Comparison of ENCODE assay signal across 8 cellular contexts in genomic region chr1:62687903-62688686, GRCh38. TPM values are rescaled to one million over a fixed set of nuclear protein-coding genes. Genes with fewer than 3 reads are reported as not detected.
A peak's percentile ranks its signal among the peaks of the same experiment; 100 is the strongest.
DNase-seq lines count a peak whose midpoint lies in the region; ATAC-seq and TF ChIP-seq lines count a peak whose summit lies in the region.

Gene DOCK7, minus strand, starts transcription at chr1:62688386. Its CDS starts 122 bp downstream, at chr1:62688264.

- H3K27me3 Mint-ChIP-seq in activated T-helper 1 cell treated with anti-CD3 and anti-CD28 coated beads, Interleukin-12 subunit alpha, Interleukin-12 subunit beta, Interleukin-2, Interleukin-4 antibody, amounts not matched to agents 30 ng/mL and 10 ng/mL and 1 ng/mL, durations not matched to agents 14 hours and 24 hours and 36 hours (ENCODE audit: insufficient read depth): peaks cover 8% of the 10 kb centered on the region
- H3K27me3 Mint-ChIP-seq in stimulated activated naive CD8-positive, alpha-beta T cell treated with anti-CD3 and anti-CD28 coated beads, Interleukin-15, amount 100 ng/mL, for 72 hours: no peaks in the 10 kb centered on the region

- H3K9me3 Mint-ChIP-seq in activated T-helper 1 cell treated with anti-CD3 and anti-CD28 coated beads, Interleukin-12 subunit alpha, Interleukin-12 subunit beta, Interleukin-2, Interleukin-4 antibody, amounts not matched to agents 30 ng/mL and 10 ng/mL and 1 ng/mL, durations not matched to agents 14 hours and 24 hours and 36 hours: no peaks in the 10 kb centered on the region
- H3K9me3 Mint-ChIP-seq in stimulated activated naive CD8-positive, alpha-beta T cell treated with anti-CD3 and anti-CD28 coated beads, Interleukin-15, amount 100 ng/mL, for 72 hours: no peaks in the 10 kb centered on the region

- H3K79me2 ChIP-seq in PC-9 (ENCODE audit: low read depth): peaks cover 43% of the 10 kb centered on the region

- H3K27me3 ChIP-seq in PC-9 (ENCODE audit: insufficient read depth, low read depth) (no peaks in the 10 kb centered on the region), muscle layer of colon (ENCODE audit: control insufficient read depth in 1 of 2, insufficient read depth in 2 of 2, low read length in 2 of 2) (no peaks in the 10 kb centered on the region)

- no peaks in the 10 kb centered on the region for H3K9me3 ChIP-seq in PC-9 (ENCODE audit: insufficient read depth, low read depth)
- no peaks in the 10 kb centered on the region for H3K9me3 ChIP-seq in muscle layer of colon (ENCODE audit: low read length)

- peak within 1 kb of the TSS; percentile 81 for H3K27ac Mint-ChIP-seq in activated T-helper 1 cell treated with anti-CD3 and anti-CD28 coated beads, Interleukin-12 subunit alpha, Interleukin-12 subunit beta, Interleukin-2, Interleukin-4 antibody, amounts not matched to agents 30 ng/mL and 10 ng/mL and 1 ng/mL, durations not matched to agents 14 hours and 24 hours and 36 hours
- H3K27ac Mint-ChIP-seq in stimulated activated naive CD8-positive, alpha-beta T cell treated with anti-CD3 and anti-CD28 coated beads, Interleukin-15, amount 100 ng/mL, for 72 hours: peak within 1 kb of the TSS; percentile 93 to 94

- POLR2A ChIA-PET in PC-9 (lab: Charles Lee; ENCODE audit: unreplicated experiment): no interaction called here

- peak within 1 kb of the TSS; percentile 46 for H3K9ac ChIP-seq in muscle layer of colon (ENCODE audit: low read length)

- intact Hi-C loops in PC-9 (cut with micrococcal nuclease; ENCODE audit: unreplicated experiment): loop anchor here (2.0 kb wide), 1 partner anchor 251 kb away; the partner anchor contains the start of gene USP1
- intact Hi-C loops in activated T-helper 1 cell treated with anti-CD3 and anti-CD28 coated beads, Interleukin-12 subunit alpha, Interleukin-12 subunit beta, Interleukin-2, Interleukin-4 antibody, amounts not matched to agents 30 ng/mL and 10 ng/mL and 1 ng/mL, durations not matched to agents 14 hours and 24 hours and 36 hours (cut with micrococcal nuclease): loop anchor here (1.0 kb wide), 2 partner anchors 96 to 252 kb away; partner anchors contain the start of gene ATG4C

- H3K4me2 ChIP-seq in PC-9: peak within 1 kb of the TSS; percentile 94

- H3K4me1 Mint-ChIP-seq in activated T-helper 1 cell treated with anti-CD3 and anti-CD28 coated beads, Interleukin-12 subunit alpha, Interleukin-12 subunit beta, Interleukin-2, Interleukin-4 antibody, amounts not matched to agents 30 ng/mL and 10 ng/mL and 1 ng/mL, durations not matched to agents 14 hours and 24 hours and 36 hours (ENCODE audit: low read depth): peaks cover 18% of the 10 kb centered on the region
- H3K4me1 Mint-ChIP-seq in stimulated activated naive CD8-positive, alpha-beta T cell treated with anti-CD3 and anti-CD28 coated beads, Interleukin-15, amount 100 ng/mL, for 72 hours: peaks cover 18% of the 10 kb centered on the region

- H3K4me3 ChIP-seq in PC-9 (peak within 1 kb of the TSS; percentile 75), muscle layer of colon (ENCODE audit: low read depth in 1 of 2, low read length in 2 of 2) (peak within 1 kb of the TSS; percentile 68 to 80)

- H3K36me3 ChIP-seq in PC-9 (ENCODE audit: low read depth) (no peaks in the 10 kb centered on the region), muscle layer of colon (ENCODE audit: insufficient read depth, low read length) (no peaks in the 10 kb centered on the region)

- no peak for TF ChIP-seq CTCF in PC-9 (conservative IDR thresholded peaks at IDR 0.05)

- DNase-seq in DMS114 treated with DMSO at 0.1 percent for 48 hours (lab: John Stamatoyannopoulos, UW; ENCODE audit: unreplicated experiment) (peak; percentile 39), HT1080 (ENCODE audit: low read depth) (peak; percentile 84), PC-9 (peak; percentile 43 to 71), fibroblast of gingiva (ENCODE audit: low read depth) (peak; percentile 78)
- peak; percentile 31 for DNase-seq in activated T-helper 1 cell treated with anti-CD3 and anti-CD28 coated beads, Interleukin-12 subunit alpha, Interleukin-12 subunit beta, Interleukin-2, Interleukin-4 antibody, amounts not matched to agents 30 ng/mL and 10 ng/mL and 1 ng/mL, durations not matched to agents 14 hours and 24 hours and 36 hours (ENCODE audit: low spot score)
- peak; percentile 51 to 57 for DNase-seq in stimulated activated naive CD8-positive, alpha-beta T cell treated with anti-CD3 and anti-CD28 coated beads, Interleukin-15, amount 100 ng/mL, for 72 hours

- H3K36me3 Mint-ChIP-seq in activated T-helper 1 cell treated with anti-CD3 and anti-CD28 coated beads, Interleukin-12 subunit alpha, Interleukin-12 subunit beta, Interleukin-2, Interleukin-4 antibody, amounts not matched to agents 30 ng/mL and 10 ng/mL and 1 ng/mL, durations not matched to agents 14 hours and 24 hours and 36 hours (ENCODE audit: low read depth): no peaks in the 10 kb centered on the region

- CTCF ChIA-PET in PC-9 (lab: Charles Lee): no interaction called here

- H3K4me1 ChIP-seq in PC-9 (replicated peaks; ENCODE audit: insufficient read depth) (peaks cover 56% of the 10 kb centered on the region), muscle layer of colon (ENCODE audit: insufficient read depth, low read length) (peaks cover 37% of the 10 kb centered on the region)

- H4K20me1 ChIP-seq in PC-9 (ENCODE audit: insufficient read depth): no peaks in the 10 kb centered on the region

- BruUV-seq in PC-9 (replicated peaks; lab: Mats Ljungman, UMichigan): no TSS peak

- ATAC-seq in GM21390 (IDR thresholded peaks at IDR 0.05; ENCODE audit: unreplicated experiment): peak; percentile 68
- ATAC-seq in stimulated activated naive CD8-positive, alpha-beta T cell treated with anti-CD3 and anti-CD28 coated beads, Interleukin-15, amount 100 ng/mL, for 72 hours: peak; percentile 81

- H3F3A ChIP-seq in PC-9 (ENCODE audit: insufficient read depth, low read depth): peaks cover 11% of the 10 kb centered on the region; the same call in 1 of the 2 replicates

- H3K9me2 ChIP-seq in PC-9 (ENCODE audit: insufficient read depth): no peaks in the 10 kb centered on the region

- H3K27ac ChIP-seq in PC-9 (peak within 1 kb of the TSS; percentile 65), muscle layer of colon (ENCODE audit: low read depth, low read length) (peak within 1 kb of the TSS; percentile 65)

- H3K4me3 Mint-ChIP-seq in activated T-helper 1 cell treated with anti-CD3 and anti-CD28 coated beads, Interleukin-12 subunit alpha, Interleukin-12 subunit beta, Interleukin-2, Interleukin-4 antibody, amounts not matched to agents 30 ng/mL and 10 ng/mL and 1 ng/mL, durations not matched to agents 14 hours and 24 hours and 36 hours: peak within 1 kb of the TSS; percentile 92
- H3K4me3 Mint-ChIP-seq in stimulated activated naive CD8-positive, alpha-beta T cell treated with anti-CD3 and anti-CD28 coated beads, Interleukin-15, amount 100 ng/mL, for 72 hours: peak within 1 kb of the TSS; percentile 91 to 92

- H2AFZ ChIP-seq in PC-9: peak within 1 kb of the TSS; percentile 100

RNA-seq across cellular contexts. Expression of gene DOCK7, which starts in this region (rescaled TPM):
- 47.4 and 53.4 TPM in 2 replicates for total RNA-seq in HT1080 (2014; rRNA removed; shearing (Covaris generic))
- polyA plus RNA-seq in HT1080 (2015; cell fraction: cytosol; rRNA removed): 19.6 and 35.1 TPM in 2 replicates
- 55.6 and 66.4 TPM in 2 replicates for polyA plus RNA-seq in HT1080 (2015; cell fraction: nucleus; rRNA removed)
- total RNA-seq in PC-9 (2021): 34.0 and 34.2 TPM in 2 replicates
- total RNA-seq in activated T-helper 1 cell treated with anti-CD3 and anti-CD28 coated beads, Interleukin-12 subunit alpha, Interleukin-12 subunit beta, Interleukin-2, Interleukin-4 antibody, amounts not matched to agents 30 ng/mL and 10 ng/mL and 1 ng/mL, durations not matched to agents 14 hours and 24 hours and 36 hours: 13.4 and 13.6 TPM in 2 replicates

Comparison
In these comparisons a context has a peak if more than half of its experiments do, and no peak if none do; other contexts are left out.
1. Peak in every context shown above with its lines: DNase-seq, ATAC-seq, H3K4me3 ChIP-seq and H3K27ac ChIP-seq.
2. DNase-seq: peak in every context shown above with its lines; median percentile 84 in HT1080; 78 in fibroblast of gingiva; 57 in PC-9; 54 in stimulated activated naive CD8-positive, alpha-beta T cell treated with anti-CD3 and anti-CD28 coated beads, Interleukin-15, amount 100 ng/mL, for 72 hours; 39 in DMS114 treated with DMSO at 0.1 percent for 48 hours; 31 in activated T-helper 1 cell treated with anti-CD3 and anti-CD28 coated beads, Interleukin-12 subunit alpha, Interleukin-12 subunit beta, Interleukin-2, Interleukin-4 antibody, amounts not matched to agents 30 ng/mL and 10 ng/mL and 1 ng/mL, durations not matched to agents 14 hours and 24 hours and 36 hours.